Comparison of ENCODE assay signal across 8 cellular contexts in genomic region chr1:43974443-43975248, GRCh38. TPM values are rescaled to one million over a fixed set of nuclear protein-coding genes. Genes with fewer than 3 reads are reported as not detected.
DNase-seq lines count a peak whose midpoint lies in the region; ATAC-seq and TF ChIP-seq lines count a peak whose summit lies in the region.

Gene ATP6V0B (plus strand): TSS chr1:43974960. CDS start chr1:43975041, 81 bp downstream.

- peak within 1 kb of the TSS; percentile 97 for H3K4me3 ChIP-seq in H7 (ENCODE audit: insufficient read depth, low read depth, low read length)

- peaks cover 18% of the 10 kb centered on the region for H3K36me3 Mint-ChIP-seq in natural killer cell treated with Interleukin-12 subunit alpha and Interleukin-12 subunit beta and Interleukin-15 and Interleukin-18, amount 100 ng/mL, for 72 hours

- peaks cover 22% of the 10 kb centered on the region for H3K36me3 ChIP-seq in H7 (replicated peaks; ENCODE audit: control insufficient read depth, insufficient read depth, low read length)

- DNase-seq in ELR (ENCODE audit: low read depth) = peak; percentile 97
- DNase-seq in H7 = peak; percentile 99
- peak; percentile 94 for DNase-seq in M059J (ENCODE audit: low read depth)
- peak; percentile 93 for DNase-seq in activated T-helper 9 cell treated with anti-CD3 and anti-CD28 coated beads, Interleukin-2, amount 50 U/mL, for 16 hours (ENCODE audit: low read depth)
- DNase-seq in fibroblast of peridontal ligament (ENCODE audit: extremely low read depth) = peak; percentile 88
- DNase-seq in natural killer cell treated with Interleukin-12 subunit alpha and Interleukin-12 subunit beta and Interleukin-15 and Interleukin-18, amount 100 ng/mL, for 72 hours (ENCODE audit: low spot score) = peak; percentile 97
- peak; percentile 95 for DNase-seq in stimulated activated naive CD4-positive, alpha-beta T cell treated with Interleukin-2 at 50 U/mL for 16 hours (lab: John Stamatoyannopoulos, UW)

- H3K27ac Mint-ChIP-seq in natural killer cell treated with Interleukin-12 subunit alpha and Interleukin-12 subunit beta and Interleukin-15 and Interleukin-18, amount 100 ng/mL, for 72 hours = peak within 1 kb of the TSS; percentile 88 to 91

- no peaks in the 10 kb centered on the region for H3K27me3 ChIP-seq in H7 (ENCODE audit: control insufficient read depth, insufficient read depth, low read length)

- peak within 1 kb of the TSS; percentile 89 for H3K4me3 Mint-ChIP-seq in natural killer cell treated with Interleukin-12 subunit alpha and Interleukin-12 subunit beta and Interleukin-15 and Interleukin-18, amount 100 ng/mL, for 72 hours

- H3K27me3 Mint-ChIP-seq in natural killer cell treated with Interleukin-12 subunit alpha and Interleukin-12 subunit beta and Interleukin-15 and Interleukin-18, amount 100 ng/mL, for 72 hours = no peaks in the 10 kb centered on the region

- peak; percentile 87 for TF ChIP-seq POLR2A in Raji (IDR thresholded peaks at IDR 0.05; ENCODE audit: insufficient read depth, low read depth, low read length)

- no peaks in the 10 kb centered on the region for H3K9me3 Mint-ChIP-seq in natural killer cell treated with Interleukin-12 subunit alpha and Interleukin-12 subunit beta and Interleukin-15 and Interleukin-18, amount 100 ng/mL, for 72 hours

- peak; percentile 85 to 91 for ATAC-seq in natural killer cell treated with Interleukin-12 subunit alpha and Interleukin-12 subunit beta and Interleukin-15 and Interleukin-18, amount 100 ng/mL, for 72 hours

- H3K4me1 Mint-ChIP-seq in natural killer cell treated with Interleukin-12 subunit alpha and Interleukin-12 subunit beta and Interleukin-15 and Interleukin-18, amount 100 ng/mL, for 72 hours (ENCODE audit: low read depth in 2 of 2) = peaks cover 56 to 60% of the 10 kb centered on the region in 2 donors

RNA-seq across cellular contexts. Expression of gene ATP6V0B, which starts in this region (rescaled TPM):
- 196 and 237 TPM in 2 replicates for total RNA-seq in H7 (2014; rRNA removed; shearing (Covaris generic))
- 242 and 249 TPM in 2 replicates for total RNA-seq in M059J (2014; rRNA removed; shearing (Covaris generic))
- 100 to 1,000 TPM; 161 to 203 TPM for total RNA-seq in natural killer cell treated with Interleukin-12 subunit alpha and Interleukin-12 subunit beta and Interleukin-15 and Interleukin-18, amount 100 ng/mL, for 72 hours

Comparison
In these comparisons a context has a peak if more than half of its experiments do, and no peak if none do; other contexts are left out.
1. Peak in every context shown above with its lines: DNase-seq, ATAC-seq and H3K4me3 ChIP-seq.